In genomic region chr7:84207620-84208019, GRCh38 we compare ENCODE assay signal across 15 cellular contexts. TPM values are rescaled to one million over a fixed set of nuclear protein-coding genes. Genes with fewer than 3 reads are reported as not detected.
DNase-seq lines count a peak whose midpoint lies in the region; TF ChIP-seq lines count a peak whose summit lies in the region.
"Had no signal": no experiment of that assay in that cellular context is flagged by ENCODE, and none has a peak within 500 bp of the region (broad histone marks: within the 10 kb centered on the region; RNA-seq: fewer than 3 reads in every experiment).

No MANE protein-coding gene starts in this region.

- H3K9ac ChIP-seq in H9 (ENCODE audit: extremely low read depth, insufficient read length, low read length) (no peak overlapping the region), HUES64 (ENCODE audit: low read depth, low read length) (no peak overlapping the region), neural cell (ENCODE audit: low read length) (no peak overlapping the region)

- H3K27ac Mint-ChIP-seq in H9: peak overlapping the region in 2 of 3 experiments; percentile 30 to 84; a peak in 4 of 7 replicates
- H3K27ac Mint-ChIP-seq in endothelial cell (ENCODE audit: unreplicated experiment): peak overlapping the region; percentile 74
- H3K27ac Mint-ChIP-seq: CD4-positive, alpha-beta memory T cell had no signal

- H4K8ac ChIP-seq in H9 (replicated peaks; ENCODE audit: insufficient read length, low read depth, low read length): no peak overlapping the region

- H3K4me1 ChIP-seq in H9 (ENCODE audit: insufficient read depth, low read length): peaks cover 2% of the 10 kb centered on the region; the same call in 1 of the 2 replicates
- peaks cover 60% of the 10 kb centered on the region for H3K4me1 ChIP-seq in HUES64 (ENCODE audit: insufficient read depth, low read length)
- H3K4me1 ChIP-seq: BE2C had no signal

- H2BK20ac ChIP-seq in H9 (ENCODE audit: low read depth, low read length, poor library complexity, severe bottlenecking): no peak overlapping the region

- no peak overlapping the region for H3K56ac ChIP-seq in H9 (ENCODE audit: insufficient read length, low read depth, low read length)

- no peaks in the 10 kb centered on the region for H3K9me3 ChIP-seq in H9 (ENCODE audit: control insufficient read depth, low read depth, low read length)
- no peaks in the 10 kb centered on the region for H3K9me3 ChIP-seq in HUES64 (ENCODE audit: insufficient read depth, low read depth, low read length)
- no peaks in the 10 kb centered on the region for H3K9me3 ChIP-seq in neural cell (ENCODE audit: low read length)
- H3K9me3 ChIP-seq: BE2C, HAP-1 had no signal

- H2BK15ac ChIP-seq in H9 (ENCODE audit: low read depth, low read length): no peak overlapping the region

- H2AK5ac ChIP-seq in H9 (ENCODE audit: insufficient read length, low read length): no peak overlapping the region

- H3K4me2 ChIP-seq in H9 (ENCODE audit: insufficient read depth, insufficient read length, low read length) (no peak overlapping the region), neural cell (ENCODE audit: low read length) (no peak overlapping the region)

- H3K4me3 ChIP-seq in HUES64 (ENCODE audit: low read length): no peak overlapping the region
- no peak overlapping the region for H3K4me3 ChIP-seq in neural cell (ENCODE audit: low read length)
- H3K4me3 ChIP-seq: HAP-1 had no signal

- H2AFZ ChIP-seq in H9 (ENCODE audit: low read length) (no peak overlapping the region), neural cell (ENCODE audit: low read depth, low read length) (no peak overlapping the region)

- H3K18ac ChIP-seq in H9 (ENCODE audit: insufficient read length, low read depth, low read length): no peak overlapping the region

- H2BK5ac ChIP-seq in H9 (ENCODE audit: insufficient read length, low read length): no peak overlapping the region

- no peak overlapping the region for H3K23ac ChIP-seq in H9 (ENCODE audit: insufficient read length, low read depth, low read length)

- no peak overlapping the region for H2BK120ac ChIP-seq in H9 (ENCODE audit: low read depth, low read length, poor library complexity, severe bottlenecking)

- H3K4me3 Mint-ChIP-seq in H9 (peak overlapping the region in 1 of 2 experiments; percentile 28; a peak in 2 of 5 replicates), endothelial cell (ENCODE audit: unreplicated experiment) (no peak overlapping the region)
- H3K4me3 Mint-ChIP-seq: CD4-positive, alpha-beta memory T cell had no signal

- TF ChIP-seq CTCF in H9 (conservative IDR thresholded peaks at IDR 0.05) (no peak), endothelial cell (IDR thresholded peaks at IDR 0.05; ENCODE audit: unreplicated experiment) (no peak), neural cell (IDR thresholded peaks at IDR 0.05; ENCODE audit: poor library complexity, severe bottlenecking) (peak; percentile 33)

- TF ChIP-seq EP300 in neural cell (conservative IDR thresholded peaks at IDR 0.05; ENCODE audit: poor library complexity, severe bottlenecking): no peak

- H4K20me1 ChIP-seq in H9 (ENCODE audit: control insufficient read depth, insufficient read depth, insufficient read length) (no peaks in the 10 kb centered on the region), neural cell (ENCODE audit: insufficient read depth) (no peaks in the 10 kb centered on the region)

- H3K27ac ChIP-seq in H9 (ENCODE audit: insufficient read length, low read depth, low read length) (no peak overlapping the region), HUES64 (ENCODE audit: low read depth, low read length) (peak overlapping the region; percentile 84), neural cell (ENCODE audit: low read length) (no peak overlapping the region)
- H3K27ac ChIP-seq: C4-2B had no signal

- WGBS in H9 (ENCODE audit: extremely low coverage, insufficient read length, low lambda C conversion rate): no CpG with 5 or more reads among the region's 2 CpGs
- WGBS in HUES64: 44% methylated on average over 2 of the region's 2 CpGs

- H3T11ph ChIP-seq in H9 (ENCODE audit: low read length): no peak overlapping the region

- no peaks in the 10 kb centered on the region for H3K23me2 ChIP-seq in H9 (ENCODE audit: insufficient read length, low read depth, low read length, poor library complexity, severe bottlenecking)

- H3K9me3 Mint-ChIP-seq in H9 (no peaks in the 10 kb centered on the region), endothelial cell (ENCODE audit: unreplicated experiment) (peaks cover 3% of the 10 kb centered on the region)

- H3K27me3 ChIP-seq in H9 (ENCODE audit: insufficient read depth, low read length): no peaks in the 10 kb centered on the region
- H3K27me3 ChIP-seq in HUES64 (ENCODE audit: insufficient read depth, low read length): no peaks in the 10 kb centered on the region
- no peaks in the 10 kb centered on the region for H3K27me3 ChIP-seq in neural cell (ENCODE audit: insufficient read depth, low read depth, low read length)
- H3K27me3 ChIP-seq: BE2C had no signal

- H3F3A ChIP-seq in neural cell (ENCODE audit: insufficient read depth, low read length, poor library complexity, severe bottlenecking): no peaks in the 10 kb centered on the region

- H4K5ac ChIP-seq in H9 (ENCODE audit: insufficient read length, low read depth, low read length): no peak overlapping the region

- H2BK12ac ChIP-seq in H9 (ENCODE audit: insufficient read length, low read depth, low read length): no peak overlapping the region

- DNase-seq in H9: no peak
- no peak for DNase-seq in endothelial cell (ENCODE audit: low spot score)
- no peak for DNase-seq in NK-92 treated with Interleukin-12 subunit alpha and Interleukin-12 subunit beta, amount 100 ng/mL, for 24 hours (lab: John Stamatoyannopoulos, UW)
- no peak for DNase-seq in G401 (ENCODE audit: low spot score)
- no peak for DNase-seq in NCI-H146 (lab: John Stamatoyannopoulos, UW)
- no peak for DNase-seq in glomerular visceral epithelial cell (ENCODE audit: extremely low spot score)
- DNase-seq: BE2C; CD4-positive, alpha-beta memory T cell; DMS79 treated with DMSO at 0.1 percent for 48 hours; EL; GDM1 had no signal

- H3K79me1 ChIP-seq in H9 (ENCODE audit: insufficient read depth, low read depth, low read length, poor library complexity, severe bottlenecking): no peaks in the 10 kb centered on the region

- in situ Hi-C loops in G401 (cut with HindIII; ENCODE audit: low sequenced_read_pairs): no loop called here

- H3K9me2 ChIP-seq in neural cell (ENCODE audit: insufficient read depth, low read length): no peaks in the 10 kb centered on the region

- no peaks in the 10 kb centered on the region for H3K79me2 ChIP-seq in H9 (ENCODE audit: insufficient read depth, low read length)
- no peaks in the 10 kb centered on the region for H3K79me2 ChIP-seq in neural cell (replicated peaks; ENCODE audit: insufficient read depth, low read length)

- H3K14ac ChIP-seq in H9 (ENCODE audit: insufficient read depth, low read length): no peak overlapping the region

- H4K91ac ChIP-seq in H9 (ENCODE audit: insufficient read length, low read depth, low read length): no peak overlapping the region

- TF ChIP-seq RAD21 in neural cell (conservative IDR thresholded peaks at IDR 0.05): no peak

- H3K36me3 ChIP-seq in HUES64 (ENCODE audit: insufficient read depth, low read length): no peaks in the 10 kb centered on the region
- H3K36me3 ChIP-seq in neural cell (ENCODE audit: insufficient read depth, low read length): no peaks in the 10 kb centered on the region
- H3K36me3 ChIP-seq: BE2C, HAP-1 had no signal

- H3K36me3 Mint-ChIP-seq in H9 (ENCODE audit: insufficient read depth in 1 of 3, low read depth in 3 of 3) (no peaks in the 10 kb centered on the region; a peak in 2 of 7 replicates), endothelial cell (ENCODE audit: low read depth, unreplicated experiment) (no peaks in the 10 kb centered on the region)
- H3K36me3 Mint-ChIP-seq: CD4-positive, alpha-beta memory T cell had no signal

- H3K4me1 Mint-ChIP-seq in H9: peaks cover 38 to 50% of the 10 kb centered on the region in 2 experiments
- peaks cover 10% of the 10 kb centered on the region for H3K4me1 Mint-ChIP-seq in endothelial cell (ENCODE audit: unreplicated experiment)

- H3K4ac ChIP-seq in H9 (ENCODE audit: low read depth, low read length): no peak overlapping the region

- no peaks in the 10 kb centered on the region for H3K27me3 Mint-ChIP-seq in H9 (ENCODE audit: low read depth)
- peaks cover 3% of the 10 kb centered on the region for H3K27me3 Mint-ChIP-seq in endothelial cell (ENCODE audit: unreplicated experiment)
- H3K27me3 Mint-ChIP-seq: CD4-positive, alpha-beta memory T cell had no signal

TF ChIP-seq in neural cell, 6 proteins besides CTCF, POLR2A, EP300 and RAD21 (continues in another document):
- TF ChIP-seq MXI1 (conservative IDR thresholded peaks at IDR 0.05; ENCODE audit: poor library complexity, severe bottlenecking): no peak
- TF ChIP-seq POLR2AphosphoS5 (IDR thresholded peaks at IDR 0.05): no peak
- TF ChIP-seq TAF1 (IDR thresholded peaks at IDR 0.05; ENCODE audit: low read depth): no peak
- TF ChIP-seq REST (IDR thresholded peaks at IDR 0.05; ENCODE audit: borderline replicate concordance): no peak

RNA-seq across cellular contexts. Expression of gene SEMA3A, which starts 13.0 kb away (rescaled TPM):
- total RNA-seq in H9 (2021): 60.0 and 61.5 TPM in 2 replicates
- 29.0 TPM for polyA plus RNA-seq in HUES64 (2013, experiment 1 of 2)
- 30.4 TPM for polyA plus RNA-seq in HUES64 (2013, experiment 2 of 2)
- total RNA-seq in endothelial cell (ENCODE audit: unreplicated experiment): 8.5 TPM
- polyA plus RNA-seq in neural cell: 20.7 and 22.8 TPM in 2 replicates
- 130 and 157 TPM in 2 replicates for polyA minus RNA-seq in neural cell
- 0.34 TPM in 1 of 2 replicates, not detected in the other for total RNA-seq in G401 (2014; rRNA removed; shearing (Covaris generic))
